Comparison of ENCODE assay signal across 8 cellular contexts in the genomic region with DNA sequence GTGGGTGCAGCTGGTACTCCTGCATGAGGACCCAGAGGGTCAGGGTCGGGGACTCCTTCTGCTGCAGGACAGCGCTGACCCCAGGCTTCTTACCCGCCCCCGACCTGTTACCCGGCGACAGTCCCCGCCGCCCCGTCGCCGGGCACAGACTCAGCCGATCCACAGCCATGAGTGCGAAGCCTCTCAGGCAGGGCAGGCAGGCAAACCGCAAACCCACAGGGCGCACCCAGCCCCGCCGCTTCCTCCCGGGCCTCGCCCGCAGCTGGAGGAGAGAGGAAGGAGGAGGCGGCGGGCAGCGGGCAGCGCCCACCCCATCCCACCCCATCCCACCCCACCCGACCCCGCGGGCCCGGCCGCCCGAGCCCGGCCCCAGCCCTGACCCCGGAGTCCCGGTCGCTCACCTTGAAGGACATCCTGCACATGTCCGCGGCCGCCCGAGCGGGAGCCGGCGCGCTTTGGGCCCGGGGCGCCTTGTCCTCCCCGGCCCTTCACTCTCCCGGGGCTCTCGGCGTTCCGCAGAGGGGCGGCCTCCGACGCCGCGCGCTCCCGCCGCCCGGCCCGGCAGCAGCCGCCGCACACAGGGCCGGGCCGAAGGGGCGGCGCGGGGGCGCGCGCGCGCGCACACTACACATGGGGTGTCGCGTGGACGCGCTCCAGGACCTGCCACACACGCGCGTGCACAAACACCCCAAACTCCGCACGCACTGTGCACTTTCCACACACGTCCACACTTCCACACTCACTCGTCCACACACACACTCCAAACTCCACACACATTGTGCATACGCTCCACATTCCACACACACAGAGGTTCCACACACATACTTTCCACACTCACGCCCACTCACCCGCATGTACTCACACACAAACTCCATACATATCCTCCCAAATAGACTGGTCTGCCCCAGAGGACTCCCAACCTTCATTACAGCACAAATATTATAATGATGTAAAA. TPM values are rescaled to one million over a fixed set of nuclear protein-coding genes. Genes with fewer than 3 reads are reported as not detected.
DNase-seq lines count a peak whose midpoint lies in the region; ATAC-seq and TF ChIP-seq lines count a peak whose summit lies in the region.

A gene with protein sequence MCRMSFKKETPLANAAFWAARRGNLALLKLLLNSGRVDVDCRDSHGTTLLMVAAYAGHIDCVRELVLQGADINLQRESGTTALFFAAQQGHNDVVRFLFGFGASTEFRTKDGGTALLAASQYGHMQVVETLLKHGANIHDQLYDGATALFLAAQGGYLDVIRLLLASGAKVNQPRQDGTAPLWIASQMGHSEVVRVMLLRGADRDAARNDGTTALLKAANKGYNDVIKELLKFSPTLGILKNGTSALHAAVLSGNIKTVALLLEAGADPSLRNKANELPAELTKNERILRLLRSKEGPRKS (minus strand): TSS at position 603 of the 955 bp plus-strand sequence. CDS start 181 bp downstream, at position 422.

- peak within 1 kb of the TSS; percentile 24 to 49 (median 44) for H3K4me3 ChIP-seq in fibroblast of lung (replicated peaks in 1 of 4; ENCODE audit: control extremely low read depth in 1 of 4, insufficient read depth in 1 of 4, low read depth in 3 of 4, low read length in 4 of 4)
- H3K4me3 ChIP-seq in testis = peak within 1 kb of the TSS; percentile 59 to 71

- H3K9me3 ChIP-seq in fibroblast of lung (ENCODE audit: control insufficient read depth, insufficient read depth, low read depth, low read length) (no peaks in the 10 kb centered on the region), testis (no peaks in the 10 kb centered on the region)

- H3K36me3 Mint-ChIP-seq in natural killer cell treated with Interleukin-12 subunit alpha and Interleukin-12 subunit beta and Interleukin-15 and Interleukin-18, amount 100 ng/mL, for 72 hours = no peaks in the 10 kb centered on the region

- intact Hi-C loops in testis (cut with DNase I; ENCODE audit: low total_unique reads) = no loop called here

- H3K4me1 ChIP-seq in fibroblast of lung (ENCODE audit: control insufficient read depth, extremely low read depth, insufficient read depth, low read length) = no peaks in the 10 kb centered on the region
- H3K4me1 ChIP-seq in testis = no peaks in the 10 kb centered on the region

- H3K4me1 Mint-ChIP-seq in natural killer cell treated with Interleukin-12 subunit alpha and Interleukin-12 subunit beta and Interleukin-15 and Interleukin-18, amount 100 ng/mL, for 72 hours (ENCODE audit: low read depth in 2 of 2) = peaks cover 25 to 27% of the 10 kb centered on the region in 2 donors

- H3K27ac Mint-ChIP-seq in natural killer cell treated with Interleukin-12 subunit alpha and Interleukin-12 subunit beta and Interleukin-15 and Interleukin-18, amount 100 ng/mL, for 72 hours = peak within 1 kb of the TSS in 1 of 2 donors; percentile 1

- H4K20me1 ChIP-seq in fibroblast of lung (ENCODE audit: control insufficient read depth, extremely low read depth, insufficient read depth, low read length) = no peaks in the 10 kb centered on the region

- 0 to 1% methylated on average over 15 to 77 of the region's 86 CpGs for WGBS in testis, 2 donors

- H3K27me3 ChIP-seq in fibroblast of lung (ENCODE audit: control insufficient read depth, insufficient read depth, low read length) (peaks cover 17% of the 10 kb centered on the region), testis (no peaks in the 10 kb centered on the region)

- H3K36me3 ChIP-seq in fibroblast of lung (ENCODE audit: control insufficient read depth, insufficient read depth, low read length) (no peaks in the 10 kb centered on the region), testis (ENCODE audit: low read depth, missing control alignments) (no peaks in the 10 kb centered on the region)

- DNase-seq in NCI-H1694 treated with DMSO at 0.1 percent for 48 hours (lab: John Stamatoyannopoulos, UW) = peak; percentile 10
- DNase-seq in NCI-H1694 (lab: John Stamatoyannopoulos, UW) = no peak
- peak; percentile 18 for DNase-seq in NCI-H2227 treated with DMSO at 0.1 percent for 48 hours (lab: John Stamatoyannopoulos, UW)
- peak; percentile 46 to 61 for DNase-seq in activated T-cell treated with anti-CD3 and anti-CD28 coated beads, Interleukin-2, amount 50 U/mL, for 48 hours
- DNase-seq in fibroblast of lung (ENCODE audit: low read depth in 2 of 2) = peak; percentile 17 to 50
- peak; percentile 77 for DNase-seq in natural killer cell treated with Interleukin-12 subunit alpha and Interleukin-12 subunit beta and Interleukin-15 and Interleukin-18, amount 100 ng/mL, for 72 hours (ENCODE audit: low spot score)
- peak; percentile 67 for DNase-seq in testis
- DNase-seq in NCI-H187 (lab: John Stamatoyannopoulos, UW) = no peak

- H3K27ac ChIP-seq in fibroblast of lung (ENCODE audit: insufficient read depth, low read length) = no peak within 1 kb of the TSS
- H3K27ac ChIP-seq in testis = peak within 1 kb of the TSS in 1 of 2 donors; percentile 28

- peak within 1 kb of the TSS; percentile 88 for H3K4me3 Mint-ChIP-seq in natural killer cell treated with Interleukin-12 subunit alpha and Interleukin-12 subunit beta and Interleukin-15 and Interleukin-18, amount 100 ng/mL, for 72 hours

- no peak for TF ChIP-seq CTCF in fibroblast of lung (conservative IDR thresholded peaks at IDR 0.05 in 1 of 2, IDR thresholded peaks at IDR 0.05 in 1 of 2; ENCODE audit: low read depth in 1 of 2, low read length in 2 of 2)
- TF ChIP-seq CTCF in testis (IDR thresholded peaks at IDR 0.05) = no peak

- peak; percentile 83 to 86 for ATAC-seq in natural killer cell treated with Interleukin-12 subunit alpha and Interleukin-12 subunit beta and Interleukin-15 and Interleukin-18, amount 100 ng/mL, for 72 hours

- peak within 1 kb of the TSS; percentile 87 for H3K4me2 ChIP-seq in fibroblast of lung (ENCODE audit: extremely low read depth, insufficient read depth, low read length)

- no peaks in the 10 kb centered on the region for H3K9me3 Mint-ChIP-seq in natural killer cell treated with Interleukin-12 subunit alpha and Interleukin-12 subunit beta and Interleukin-15 and Interleukin-18, amount 100 ng/mL, for 72 hours

- H2AFZ ChIP-seq in fibroblast of lung (ENCODE audit: low read length) = peak within 1 kb of the TSS; percentile 35

- no peak within 1 kb of the TSS for H3K9ac ChIP-seq in fibroblast of lung (ENCODE audit: insufficient read depth, low read length)

- TF ChIP-seq POLR2A in testis (IDR thresholded peaks at IDR 0.05) = no peak

- H3K27me3 Mint-ChIP-seq in natural killer cell treated with Interleukin-12 subunit alpha and Interleukin-12 subunit beta and Interleukin-15 and Interleukin-18, amount 100 ng/mL, for 72 hours = peaks cover 30 to 41% of the 10 kb centered on the region in 2 donors

- H3K79me2 ChIP-seq in fibroblast of lung (ENCODE audit: control insufficient read depth, insufficient read depth, low read length) = no peaks in the 10 kb centered on the region

RNA-seq across cellular contexts. Expression of the gene that starts here (rescaled TPM):
- 4.1 and 6.9 TPM in 2 replicates for total RNA-seq in fibroblast of lung
- polyA plus RNA-seq in fibroblast of lung = 2.0 and 3.4 TPM in 2 replicates
- polyA plus RNA-seq in fibroblast of lung (2012) = 1.1 and 2.4 TPM in 2 replicates
- polyA minus RNA-seq in fibroblast of lung (ENCODE audit: low replicate concordance) = 0.24 and 3.7 TPM in 2 replicates
- total RNA-seq in natural killer cell treated with Interleukin-12 subunit alpha and Interleukin-12 subunit beta and Interleukin-15 and Interleukin-18, amount 100 ng/mL, for 72 hours = not detected
- 10 to 100 TPM; 17.5 to 23.5 TPM for total RNA-seq in testis
- polyA plus RNA-seq in testis (ENCODE audit: insufficient read depth, low read depth, low replicate concordance) = 9.1 TPM

Comparison
In these comparisons a context has a peak if more than half of its experiments do, and no peak if none do; other contexts are left out.
1. DNase-seq: peak in NCI-H1694 treated with DMSO at 0.1 percent for 48 hours (single experiment), NCI-H2227 treated with DMSO at 0.1 percent for 48 hours (single experiment), activated T-cell treated with anti-CD3 and anti-CD28 coated beads, Interleukin-2, amount 50 U/mL, for 48 hours (2 of 2), fibroblast of lung (2 of 2) and testis (single experiment); none in NCI-H1694 (single experiment) and NCI-H187 (0 of 2).
2. Peak in DNase-seq and ATAC-seq in natural killer cell treated with Interleukin-12 subunit alpha and Interleukin-12 subunit beta and Interleukin-15 and Interleukin-18, amount 100 ng/mL, for 72 hours; RNA of the gene not detected or under 1 TPM.